8 cellular contexts compared by ENCODE assay signal in genomic region chrX:38806054-38806389, GRCh38. TPM values are rescaled to one million over a fixed set of nuclear protein-coding genes. Genes with fewer than 3 reads are reported as not detected.
DNase-seq lines count a peak whose midpoint lies in the region; ATAC-seq and TF ChIP-seq lines count a peak whose summit lies in the region.

No MANE protein-coding gene starts in this region.

- intact Hi-C loops in posterior cingulate gyrus (cut with DNase I), result no loop called here

- TF ChIP-seq POLR2A in Peyer's patch (IDR thresholded peaks at IDR 0.05), result no peak

- H3K9ac ChIP-seq in endocrine pancreas (ENCODE audit: control insufficient read depth, insufficient read depth, low read length), result no peak overlapping the region

- ATAC-seq in GM21576 (IDR thresholded peaks at IDR 0.05; ENCODE audit: unreplicated experiment) (no peak), GM19467 (IDR thresholded peaks at IDR 0.05; ENCODE audit: unreplicated experiment) (no peak)

- peak overlapping the region; percentile 83 to 96 (median 90) for H3K27ac ChIP-seq in Peyer's patch

- H3K9me3 ChIP-seq in Peyer's patch (no peaks in the 10 kb centered on the region), endocrine pancreas (ENCODE audit: control insufficient read depth, low read length) (no peaks in the 10 kb centered on the region), neuron (ENCODE audit: low read length) (no peaks in the 10 kb centered on the region)

- no peaks in the 10 kb centered on the region for H3K27me3 ChIP-seq in Peyer's patch
- H3K27me3 ChIP-seq in endocrine pancreas (ENCODE audit: control insufficient read depth, insufficient read depth, low read length), result no peaks in the 10 kb centered on the region
- H3K27me3 ChIP-seq in neuron (ENCODE audit: insufficient read depth, low read length), result no peaks in the 10 kb centered on the region

- DNase-seq in stimulated activated CD4-positive, alpha-beta T cell treated with anti-CD3 and anti-CD28 coated beads, Interleukin-15, amount 100 ng/mL, for 24 hours, result peak; percentile 43
- DNase-seq in stimulated activated CD4-positive, alpha-beta T cell treated with anti-CD3 and anti-CD28 coated beads, Interleukin-12 subunit alpha, Interleukin-12 subunit beta, amount 100 ng/mL, for 4 hours, result no peak
- DNase-seq in Peyer's patch (peak in 2 of 3 donors; percentile 26 to 49), posterior cingulate gyrus (no peak)

- peak overlapping the region; percentile 51 to 85 (median 60) for H3K4me3 ChIP-seq in Peyer's patch
- H3K4me3 ChIP-seq in endocrine pancreas (ENCODE audit: control insufficient read depth, insufficient read depth, low read length), result peak overlapping the region; percentile 41
- H3K4me3 ChIP-seq in neuron (ENCODE audit: low read length), result peak overlapping the region; percentile 51

- H3K36me3 ChIP-seq in Peyer's patch (no peaks in the 10 kb centered on the region), endocrine pancreas (ENCODE audit: control insufficient read depth, insufficient read depth, low read length) (no peaks in the 10 kb centered on the region), neuron (ENCODE audit: insufficient read depth, low read length) (no peaks in the 10 kb centered on the region)

- no peak for TF ChIP-seq CTCF in Peyer's patch (IDR thresholded peaks at IDR 0.05)

- no peak overlapping the region for H2AFZ ChIP-seq in neuron (ENCODE audit: low read depth, low read length)

- peaks cover 0 to 6% (median 0%) of the 10 kb centered on the region in 4 donors for H3K4me1 ChIP-seq in Peyer's patch
- peaks cover 4% of the 10 kb centered on the region for H3K4me1 ChIP-seq in endocrine pancreas (ENCODE audit: control insufficient read depth, insufficient read depth, low read length)
- H3K4me1 ChIP-seq in neuron (ENCODE audit: insufficient read depth, low read length), result peaks cover 3% of the 10 kb centered on the region

RNA-seq across cellular contexts. Expression of gene MID1IP1, which starts 4.8 kb away (rescaled TPM):
- total RNA-seq in Peyer's patch, result 10 to 100 TPM; 22.3 to 29.9 (median 27.8) TPM

Comparison
In these comparisons a context has a peak if more than half of its experiments do, and no peak if none do; other contexts are left out.
1. DNase-seq: peak in stimulated activated CD4-positive, alpha-beta T cell treated with anti-CD3 and anti-CD28 coated beads, Interleukin-15, amount 100 ng/mL, for 24 hours (single experiment) and Peyer's patch (2 of 3); none in stimulated activated CD4-positive, alpha-beta T cell treated with anti-CD3 and anti-CD28 coated beads, Interleukin-12 subunit alpha, Interleukin-12 subunit beta, amount 100 ng/mL, for 4 hours (single experiment) and posterior cingulate gyrus (0 of 10).
2. Peak in every context shown above with its lines, with median percentiles within 50 percentile points of each other: H3K4me3 ChIP-seq.